Comparison of ENCODE assay signal across 39 cellular contexts in genomic region chr12:108389544-108389943, GRCh38. TPM values are rescaled to one million over a fixed set of nuclear protein-coding genes. Genes with fewer than 3 reads are reported as not detected.
"Had no signal": no experiment of that assay in that cellular context is flagged by ENCODE, and none has a peak within 500 bp of the region (broad histone marks: within the 10 kb centered on the region; RNA-seq: fewer than 3 reads in every experiment).

No MANE protein-coding gene starts in this region.

- H3K36me3 Mint-ChIP-seq: activated CD4-positive, alpha-beta memory T cell treated with anti-CD3 and anti-CD28 coated beads for 36 hours; activated naive CD4-positive, alpha-beta T cell treated with anti-CD3 and anti-CD28 coated beads, Interleukin-2, amount 50 U/mL, for 72 hours; activated naive CD8-positive, alpha-beta T cell treated with anti-CD3 and anti-CD28 coated beads for 36 hours had no signal

- H3K9me3 Mint-ChIP-seq: activated CD4-positive, alpha-beta T cell treated with anti-CD3 and anti-CD28 coated beads, Interleukin-2, amount 10 ng/mL, durations not matched to agents 24 days and 14 days; activated CD8-positive, alpha-beta T cell treated with anti-CD3 and anti-CD28 coated beads for 36 hours; activated naive CD4-positive, alpha-beta T cell treated with anti-CD3 and anti-CD28 coated beads for 36 hours; activated T-cell treated with anti-CD3 and anti-CD28 coated beads, Interleukin-2, amount 50 U/mL, for 4 hours; activated T-cell treated with anti-CD3 and anti-CD28 coated beads, Interleukin-2, amount 50 U/mL, for 72 hours; activated T-helper 1 cell treated with anti-CD3 and anti-CD28 coated beads, Interleukin-12 subunit alpha, Interleukin-12 subunit beta, Interleukin-2, Interleukin-4 antibody, amounts not matched to agents 30 ng/mL and 10 ng/mL and 1 ng/mL, durations not matched to agents 14 hours and 24 hours and 36 hours; activated T-helper 17 cell treated with anti-CD3 and anti-CD28 coated beads, Interleukin-2, amount 50 U/mL, for 72 hours; T-helper 1 cell treated with Interleukin-12 subunit alpha and Interleukin-12 subunit beta and Interleukin-4 antibody, amounts not matched to agents 30 μg/mL and 1 μg/mL, for 36 hours; T-helper 2 cell treated with Interferon-gamma antibody and Interleukin-4, amounts not matched to agents 5 μg/mL and 100 μg/mL, for 36 hours had no signal

- H3K27me3 ChIP-seq: adrenal gland, body of pancreas, brain microvascular endothelial cell, breast epithelium had no signal

- H3K4me1 Mint-ChIP-seq: activated CD4-positive, alpha-beta T cell treated with anti-CD3 and anti-CD28 coated beads, Interleukin-2, amount 10 ng/mL, durations not matched to agents 24 days and 14 days; activated naive CD8-positive, alpha-beta T cell treated with anti-CD3 and anti-CD28 coated beads for 36 hours; activated T-helper 17 cell treated with anti-CD3 and anti-CD28 coated beads, Interleukin-2, amount 50 U/mL, for 72 hours had no signal

- ATAC-seq: activated CD4-positive, CD25-positive, alpha-beta regulatory T cell treated with anti-CD3 and anti-CD28 coated beads, Interleukin-2, amount 50 U/mL, for 24 hours; activated CD8-positive, alpha-beta T cell treated with anti-CD3 and anti-CD28 coated beads for 36 hours; activated naive CD4-positive, alpha-beta T cell treated with anti-CD3 and anti-CD28 coated beads, Interleukin-2, amount 50 U/mL, for 72 hours; activated T-cell treated with anti-CD3 and anti-CD28 coated beads, Interleukin-2, amount 50 U/mL, for 4 hours; activated T-cell treated with anti-CD3 and anti-CD28 coated beads, Interleukin-2, amount 50 U/mL, for 72 hours; activated T-helper 17 cell treated with anti-CD3 and anti-CD28 coated beads, Interleukin-2, amount 50 U/mL, for 72 hours; body of pancreas; WTC11 had no signal

- H3K27ac ChIP-seq: adrenal gland, body of pancreas, brain microvascular endothelial cell, breast epithelium, WERI-Rb-1 had no signal

- H3K36me3 ChIP-seq: adrenal gland, brain microvascular endothelial cell, breast epithelium, WERI-Rb-1 had no signal

- H3K4me3 ChIP-seq: adrenal gland, body of pancreas, breast epithelium had no signal

- H3K4me3 Mint-ChIP-seq: activated CD4-positive, alpha-beta memory T cell treated with anti-CD3 and anti-CD28 coated beads for 36 hours; activated CD4-positive, alpha-beta T cell treated with anti-CD3 and anti-CD28 coated beads, Interleukin-2, amount 10 ng/mL, durations not matched to agents 24 days and 14 days; activated CD8-positive, alpha-beta T cell treated with anti-CD3 and anti-CD28 coated beads for 36 hours; activated naive CD4-positive, alpha-beta T cell treated with anti-CD3 and anti-CD28 coated beads for 36 hours; activated naive CD8-positive, alpha-beta T cell treated with anti-CD3 and anti-CD28 coated beads for 36 hours; activated T-cell treated with anti-CD3 and anti-CD28 coated beads, Interleukin-2, amount 50 U/mL, for 4 hours; activated T-cell treated with anti-CD3 and anti-CD28 coated beads, Interleukin-2, amount 50 U/mL, for 72 hours; activated T-helper 1 cell treated with anti-CD3 and anti-CD28 coated beads, Interleukin-12 subunit alpha, Interleukin-12 subunit beta, Interleukin-2, Interleukin-4 antibody, amounts not matched to agents 30 ng/mL and 10 ng/mL and 1 ng/mL, durations not matched to agents 14 hours and 24 hours and 36 hours; activated T-helper 17 cell treated with anti-CD3 and anti-CD28 coated beads, Interleukin-2, amount 50 U/mL, for 72 hours; T-helper 1 cell treated with Interleukin-12 subunit alpha and Interleukin-12 subunit beta and Interleukin-4 antibody, amounts not matched to agents 30 μg/mL and 1 μg/mL, for 36 hours; T-helper 2 cell treated with Interferon-gamma antibody and Interleukin-4, amounts not matched to agents 5 μg/mL and 100 μg/mL, for 36 hours; WTC11 had no signal

- H3K9me3 ChIP-seq: adrenal gland, body of pancreas had no signal

- H3K4me1 ChIP-seq: adrenal gland, body of pancreas, breast epithelium had no signal

- H3K27ac Mint-ChIP-seq: activated CD4-positive, alpha-beta memory T cell treated with anti-CD3 and anti-CD28 coated beads for 36 hours; activated CD4-positive, alpha-beta T cell treated with anti-CD3 and anti-CD28 coated beads, Interleukin-2, amount 10 ng/mL, durations not matched to agents 24 days and 14 days; activated CD8-positive, alpha-beta T cell treated with anti-CD3 and anti-CD28 coated beads for 36 hours; activated naive CD4-positive, alpha-beta T cell treated with anti-CD3 and anti-CD28 coated beads for 36 hours; activated naive CD4-positive, alpha-beta T cell treated with anti-CD3 and anti-CD28 coated beads, Interleukin-2, amount 50 U/mL, for 72 hours; activated naive CD8-positive, alpha-beta T cell treated with anti-CD3 and anti-CD28 coated beads for 36 hours; activated T-cell treated with anti-CD3 and anti-CD28 coated beads, Interleukin-2, amount 50 U/mL, for 72 hours; activated T-helper 1 cell treated with anti-CD3 and anti-CD28 coated beads, Interleukin-12 subunit alpha, Interleukin-12 subunit beta, Interleukin-2, Interleukin-4 antibody, amounts not matched to agents 30 ng/mL and 10 ng/mL and 1 ng/mL, durations not matched to agents 14 hours and 24 hours and 36 hours; activated T-helper 17 cell treated with anti-CD3 and anti-CD28 coated beads, Interleukin-2, amount 50 U/mL, for 72 hours; T-helper 1 cell treated with Interleukin-12 subunit alpha and Interleukin-12 subunit beta and Interleukin-4 antibody, amounts not matched to agents 30 μg/mL and 1 μg/mL, for 36 hours; T-helper 2 cell treated with Interferon-gamma antibody and Interleukin-4, amounts not matched to agents 5 μg/mL and 100 μg/mL, for 36 hours; WTC11 had no signal

- FAIRE-seq: astrocyte, TTC549 had no signal

- DNase-seq: activated CD4-positive, alpha-beta memory T cell treated with anti-CD3 and anti-CD28 coated beads for 36 hours; activated CD4-positive, alpha-beta T cell treated with anti-CD3 and anti-CD28 coated beads for 1 hour; activated CD4-positive, alpha-beta T cell treated with anti-CD3 and anti-CD28 coated beads for 4 hours; activated CD4-positive, alpha-beta T cell treated with anti-CD3 and anti-CD28 coated beads, Interleukin-2, amount 10 ng/mL, durations not matched to agents 24 days and 14 days; activated CD4-positive, alpha-beta T cell treated with anti-CD3 and anti-CD28 coated beads, Interleukin-2, amount 50 U/mL, for 1 hour; activated CD4-positive, alpha-beta T cell treated with anti-CD3 and anti-CD28 coated beads, Interleukin-2, amount 50 U/mL, for 4 hours; activated CD4-positive, CD25-positive, alpha-beta regulatory T cell; activated CD8-positive, alpha-beta memory T cell treated with anti-CD3 and anti-CD28 coated beads, Interleukin-2, amount 50 U/mL, for 4 hours; activated CD8-positive, alpha-beta T cell treated with anti-CD3 and anti-CD28 coated beads for 36 hours; activated effector memory CD4-positive, alpha-beta T cell treated with anti-CD3 and anti-CD28 coated beads, Interleukin-2, amount 50 U/mL, for 16 hours; activated gamma-delta T cell treated with Interleukin-2 at 50 U/mL for 16 hours; activated naive CD4-positive, alpha-beta T cell; activated naive CD4-positive, alpha-beta T cell treated with anti-CD3 and anti-CD28 coated beads for 36 hours; activated naive CD4-positive, alpha-beta T cell treated with anti-CD3 and anti-CD28 coated beads, Interleukin-2, amount 50 U/mL, for 16 hours; activated naive CD8-positive, alpha-beta T cell treated with anti-CD3 and anti-CD28 coated beads for 36 hours; activated T-cell treated with anti-CD3 and anti-CD28 coated beads for 4 hours; activated T-cell treated with anti-CD3 and anti-CD28 coated beads, Interleukin-2, amount 50 U/mL, for 1 hour; activated T-cell treated with anti-CD3 and anti-CD28 coated beads, Interleukin-2, amount 50 U/mL, for 4 hours; activated T-cell treated with anti-CD3 and anti-CD28 coated beads, Interleukin-2, amount 50 U/mL, for 72 hours; adrenal gland; amniotic stem cell; aorta; body of pancreas; brain microvascular endothelial cell; central memory CD4-positive, alpha-beta T cell; T-helper 2 cell; T-helper 9 cell; WERI-Rb-1 had no signal

- H3K27me3 Mint-ChIP-seq: activated CD4-positive, alpha-beta T cell treated with anti-CD3 and anti-CD28 coated beads, Interleukin-2, amount 10 ng/mL, durations not matched to agents 24 days and 14 days had no signal

RNA-seq across cellular contexts. Expression of gene CMKLR1, which starts 50.4 kb away (rescaled TPM):
- total RNA-seq: activated CD4-positive, alpha-beta memory T cell treated with anti-CD3 and anti-CD28 coated beads for 36 hours; activated CD4-positive, alpha-beta T cell treated with anti-CD3 and anti-CD28 coated beads, Interleukin-2, amount 10 ng/mL, durations not matched to agents 24 days and 14 days; activated CD8-positive, alpha-beta memory T cell treated with anti-CD3 and anti-CD28 coated beads for 36 hours; activated CD8-positive, alpha-beta T cell treated with anti-CD3 and anti-CD28 coated beads for 36 hours; activated naive CD4-positive, alpha-beta T cell treated with anti-CD3 and anti-CD28 coated beads for 36 hours; activated naive CD4-positive, alpha-beta T cell treated with anti-CD3 and anti-CD28 coated beads, Interleukin-2, amount 50 U/mL, for 72 hours; activated naive CD8-positive, alpha-beta T cell treated with anti-CD3 and anti-CD28 coated beads for 36 hours; activated T-cell treated with anti-CD3 and anti-CD28 coated beads, Interleukin-2, amount 50 U/mL, for 72 hours; activated T-helper 1 cell treated with anti-CD3 and anti-CD28 coated beads, Interleukin-12 subunit alpha, Interleukin-12 subunit beta, Interleukin-2, Interleukin-4 antibody, amounts not matched to agents 30 ng/mL and 10 ng/mL and 1 ng/mL, durations not matched to agents 14 hours and 24 hours and 36 hours; activated T-helper 17 cell treated with anti-CD3 and anti-CD28 coated beads, Interleukin-2, amount 50 U/mL, for 72 hours had no signal
